12 cellular contexts compared by ENCODE assay signal in the genomic region with DNA sequence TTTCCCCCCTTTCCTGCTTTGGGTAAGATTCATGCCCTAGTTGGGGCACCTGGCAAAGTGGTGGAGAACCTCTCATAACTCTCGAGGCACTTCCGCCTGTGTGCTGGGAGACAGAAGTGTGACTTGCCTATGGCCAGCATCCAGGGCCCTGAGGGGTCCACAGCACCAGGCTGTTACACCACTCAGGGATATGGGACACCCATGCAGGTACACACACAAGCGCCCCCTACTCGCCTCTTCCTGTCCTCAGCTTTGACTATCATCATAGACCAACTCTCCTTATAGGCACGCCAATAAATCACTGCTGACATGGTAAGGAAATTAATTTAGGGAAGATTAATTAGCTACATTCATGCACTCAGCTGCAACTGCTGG. TPM values are rescaled to one million over a fixed set of nuclear protein-coding genes. Genes with fewer than 3 reads are reported as not detected.
A peak's percentile ranks its signal among the peaks of the same experiment; 100 is the strongest.
DNase-seq lines count a peak whose midpoint lies in the region; ATAC-seq and TF ChIP-seq lines count a peak whose summit lies in the region.
"Had no signal": no experiment of that assay in that cellular context is flagged by ENCODE, and none has a peak within 500 bp of the region (broad histone marks: within the 10 kb centered on the region; RNA-seq: fewer than 3 reads in every experiment).

No MANE protein-coding gene starts in this region.

- intact Hi-C loops in left lung (cut with DNase I), result no loop called here

- no peaks in the 10 kb centered on the region for H3K27me3 ChIP-seq in left lung

- peaks cover 60 to 89% of the 10 kb centered on the region in 2 donors for H3K4me1 ChIP-seq in left lung

- H3K4me1 Mint-ChIP-seq in naive thymus-derived CD8-positive, alpha-beta T cell, result no peaks in the 10 kb centered on the region

- no peak overlapping the region for H3K4me3 Mint-ChIP-seq in naive thymus-derived CD8-positive, alpha-beta T cell

- H3K4me3 ChIP-seq in left lung, result no peak overlapping the region

- POLR2A ChIA-PET in HEK293T (lab: Yijun Ruan, JAX), result no interaction called here
- POLR2A ChIA-PET in naive thymus-derived CD8-positive, alpha-beta T cell (lab: Charles Lee), result no interaction called here

- no peaks in the 10 kb centered on the region for H3K27me3 Mint-ChIP-seq in naive thymus-derived CD8-positive, alpha-beta T cell

- H3K36me3 ChIP-seq in left lung, result no peaks in the 10 kb centered on the region

- no peaks in the 10 kb centered on the region for H3K9me3 ChIP-seq in left lung

- CTCF ChIA-PET in HEK293T (lab: Yijun Ruan, JAX), result no interaction called here

- H3K27ac Mint-ChIP-seq in naive thymus-derived CD8-positive, alpha-beta T cell, result no peak overlapping the region

- H3K36me3 Mint-ChIP-seq in naive thymus-derived CD8-positive, alpha-beta T cell, result no peaks in the 10 kb centered on the region

- ATAC-seq in left lung, result peak; percentile 26
- no peak for ATAC-seq in naive thymus-derived CD8-positive, alpha-beta T cell

- H3K27ac ChIP-seq in angular gyrus (ENCODE audit: low read depth, low read length), result peak overlapping the region; percentile 78
- H3K27ac ChIP-seq in left lung, result peak overlapping the region; percentile 57 to 62
- H3K27ac ChIP-seq in substantia nigra (ENCODE audit: low read depth, low read length, poor library complexity, severe bottlenecking), result peak overlapping the region; percentile 79

- no peak for DNase-seq in HEK293T (ENCODE audit: extremely low spot score)
- no peak for DNase-seq in left lung
- DNase-seq in substantia nigra (lab: John Stamatoyannopoulos, UW), result no peak
- DNase-seq in activated naive CD4-positive, alpha-beta T cell (lab: John Stamatoyannopoulos, UW), result no peak
- no peak for DNase-seq in naive thymus-derived CD8-positive, alpha-beta T cell
- no peak for DNase-seq in activated CD4-positive, alpha-beta T cell treated with anti-CD3 and anti-CD28 coated beads for 4 hours
- no peak for DNase-seq in NCI-H226
- DNase-seq: activated naive CD4-positive, alpha-beta T cell treated with Interleukin-2 at 50 U/mL for 16 hours; cortex of kidney; left ventricle myocardium superior; NCI-H446 treated with DMSO at 0.1 percent for 48 hours had no signal

- H3K9me3 Mint-ChIP-seq in naive thymus-derived CD8-positive, alpha-beta T cell, result no peaks in the 10 kb centered on the region

- TF ChIP-seq CTCF in left lung (IDR thresholded peaks at IDR 0.05), result no peak

TF ChIP-seq in HEK293T, 16 proteins besides CTCF, POLR2A, EP300 and RAD21:
- TF ChIP-seq FOXM1 (IDR thresholded peaks at IDR 0.05; ENCODE audit: borderline replicate concordance) (no peak), PKNOX1 (IDR thresholded peaks at IDR 0.05) (peak; percentile 17; the same call in 1 of the 2 replicates)

RNA-seq across cellular contexts. Expression of gene SHB, which starts 45.4 kb away (rescaled TPM):
- 10 to 100 TPM; 26.7 to 26.8 TPM for total RNA-seq in left lung
- total RNA-seq in naive thymus-derived CD8-positive, alpha-beta T cell, result 1 to 10 TPM in 1 of 2 experiments, under 1 TPM in 1; 0.91 to 1.2 TPM
- polyA plus RNA-seq in naive thymus-derived CD8-positive, alpha-beta T cell, result under 1 TPM; 0.20 to 0.54 (median 0.29) TPM

Comparison
In these comparisons a context has a peak if more than half of its experiments do, and no peak if none do; other contexts are left out.
1. RNA of gene SHB, which starts 45.4 kb away (total RNA-seq): 26.7 to 26.8 TPM in left lung; 0.91 to 1.2 TPM in naive thymus-derived CD8-positive, alpha-beta T cell; every median in the first group is over 10 times any median in the second.
2. Peak in every context shown above with its lines, with median percentiles within 50 percentile points of each other: H3K27ac ChIP-seq.